Comparison of ENCODE assay signal across 2 cellular contexts in genomic region chr10:27388761-27389399, GRCh38.
TF ChIP-seq lines count a peak whose summit lies in the region.

No MANE protein-coding gene starts in this region.

TF ChIP-seq in GM23338, 12 proteins besides CTCF, POLR2A, EP300 and RAD21:
- TF ChIP-seq, protein P1, sequence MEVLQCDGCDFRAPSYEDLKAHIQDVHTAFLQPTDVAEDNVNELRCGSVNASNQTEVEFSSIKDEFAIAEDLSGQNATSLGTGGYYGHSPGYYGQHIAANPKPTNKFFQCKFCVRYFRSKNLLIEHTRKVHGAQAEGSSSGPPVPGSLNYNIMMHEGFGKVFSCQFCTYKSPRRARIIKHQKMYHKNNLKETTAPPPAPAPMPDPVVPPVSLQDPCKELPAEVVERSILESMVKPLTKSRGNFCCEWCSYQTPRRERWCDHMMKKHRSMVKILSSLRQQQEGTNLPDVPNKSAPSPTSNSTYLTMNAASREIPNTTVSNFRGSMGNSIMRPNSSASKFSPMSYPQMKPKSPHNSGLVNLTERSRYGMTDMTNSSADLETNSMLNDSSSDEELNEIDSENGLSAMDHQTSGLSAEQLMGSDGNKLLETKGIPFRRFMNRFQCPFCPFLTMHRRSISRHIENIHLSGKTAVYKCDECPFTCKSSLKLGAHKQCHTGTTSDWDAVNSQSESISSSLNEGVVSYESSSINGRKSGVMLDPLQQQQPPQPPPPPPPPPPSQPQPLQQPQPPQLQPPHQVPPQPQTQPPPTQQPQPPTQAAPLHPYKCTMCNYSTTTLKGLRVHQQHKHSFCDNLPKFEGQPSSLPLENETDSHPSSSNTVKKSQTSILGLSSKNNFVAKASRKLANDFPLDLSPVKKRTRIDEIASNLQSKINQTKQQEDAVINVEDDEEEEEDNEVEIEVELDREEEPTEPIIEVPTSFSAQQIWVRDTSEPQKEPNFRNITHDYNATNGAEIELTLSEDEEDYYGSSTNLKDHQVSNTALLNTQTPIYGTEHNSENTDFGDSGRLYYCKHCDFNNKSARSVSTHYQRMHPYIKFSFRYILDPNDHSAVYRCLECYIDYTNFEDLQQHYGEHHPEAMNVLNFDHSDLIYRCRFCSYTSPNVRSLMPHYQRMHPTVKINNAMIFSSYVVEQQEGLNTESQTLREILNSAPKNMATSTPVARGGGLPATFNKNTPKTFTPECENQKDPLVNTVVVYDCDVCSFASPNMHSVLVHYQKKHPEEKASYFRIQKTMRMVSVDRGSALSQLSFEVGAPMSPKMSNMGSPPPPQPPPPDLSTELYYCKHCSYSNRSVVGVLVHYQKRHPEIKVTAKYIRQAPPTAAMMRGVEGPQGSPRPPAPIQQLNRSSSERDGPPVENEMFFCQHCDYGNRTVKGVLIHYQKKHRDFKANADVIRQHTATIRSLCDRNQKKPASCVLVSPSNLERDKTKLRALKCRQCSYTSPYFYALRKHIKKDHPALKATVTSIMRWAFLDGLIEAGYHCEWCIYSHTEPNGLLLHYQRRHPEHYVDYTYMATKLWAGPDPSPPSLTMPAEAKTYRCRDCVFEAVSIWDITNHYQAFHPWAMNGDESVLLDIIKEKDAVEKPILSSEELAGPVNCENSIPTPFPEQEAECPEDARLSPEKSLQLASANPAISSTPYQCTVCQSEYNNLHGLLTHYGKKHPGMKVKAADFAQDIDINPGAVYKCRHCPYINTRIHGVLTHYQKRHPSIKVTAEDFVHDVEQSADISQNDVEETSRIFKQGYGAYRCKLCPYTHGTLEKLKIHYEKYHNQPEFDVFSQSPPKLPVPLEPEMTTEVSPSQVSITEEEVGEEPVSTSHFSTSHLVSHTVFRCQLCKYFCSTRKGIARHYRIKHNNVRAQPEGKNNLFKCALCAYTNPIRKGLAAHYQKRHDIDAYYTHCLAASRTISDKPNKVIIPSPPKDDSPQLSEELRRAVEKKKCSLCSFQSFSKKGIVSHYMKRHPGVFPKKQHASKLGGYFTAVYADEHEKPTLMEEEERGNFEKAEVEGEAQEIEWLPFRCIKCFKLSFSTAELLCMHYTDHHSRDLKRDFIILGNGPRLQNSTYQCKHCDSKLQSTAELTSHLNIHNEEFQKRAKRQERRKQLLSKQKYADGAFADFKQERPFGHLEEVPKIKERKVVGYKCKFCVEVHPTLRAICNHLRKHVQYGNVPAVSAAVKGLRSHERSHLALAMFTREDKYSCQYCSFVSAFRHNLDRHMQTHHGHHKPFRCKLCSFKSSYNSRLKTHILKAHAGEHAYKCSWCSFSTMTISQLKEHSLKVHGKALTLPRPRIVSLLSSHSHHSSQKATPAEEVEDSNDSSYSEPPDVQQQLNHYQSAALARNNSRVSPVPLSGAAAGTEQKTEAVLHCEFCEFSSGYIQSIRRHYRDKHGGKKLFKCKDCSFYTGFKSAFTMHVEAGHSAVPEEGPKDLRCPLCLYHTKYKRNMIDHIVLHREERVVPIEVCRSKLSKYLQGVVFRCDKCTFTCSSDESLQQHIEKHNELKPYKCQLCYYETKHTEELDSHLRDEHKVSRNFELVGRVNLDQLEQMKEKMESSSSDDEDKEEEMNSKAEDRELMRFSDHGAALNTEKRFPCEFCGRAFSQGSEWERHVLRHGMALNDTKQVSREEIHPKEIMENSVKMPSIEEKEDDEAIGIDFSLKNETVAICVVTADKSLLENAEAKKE (CRISPR knock-in tag; IDR thresholded peaks at IDR 0.05) = no peak
- TF ChIP-seq ZNF114 (CRISPR knock-in tag; IDR thresholded peaks at IDR 0.05) = no peak
- no peak for TF ChIP-seq POLR2AphosphoS5 (IDR thresholded peaks at IDR 0.05; ENCODE audit: low read depth)
- no peak for TF ChIP-seq JUNB (IDR thresholded peaks at IDR 0.05; ENCODE audit: unreplicated experiment)
- TF ChIP-seq REST (IDR thresholded peaks at IDR 0.05; ENCODE audit: unreplicated experiment) = no peak
- no peak for TF ChIP-seq STAT1 (IDR thresholded peaks at IDR 0.05; ENCODE audit: unreplicated experiment)
- TF ChIP-seq, protein P2, sequence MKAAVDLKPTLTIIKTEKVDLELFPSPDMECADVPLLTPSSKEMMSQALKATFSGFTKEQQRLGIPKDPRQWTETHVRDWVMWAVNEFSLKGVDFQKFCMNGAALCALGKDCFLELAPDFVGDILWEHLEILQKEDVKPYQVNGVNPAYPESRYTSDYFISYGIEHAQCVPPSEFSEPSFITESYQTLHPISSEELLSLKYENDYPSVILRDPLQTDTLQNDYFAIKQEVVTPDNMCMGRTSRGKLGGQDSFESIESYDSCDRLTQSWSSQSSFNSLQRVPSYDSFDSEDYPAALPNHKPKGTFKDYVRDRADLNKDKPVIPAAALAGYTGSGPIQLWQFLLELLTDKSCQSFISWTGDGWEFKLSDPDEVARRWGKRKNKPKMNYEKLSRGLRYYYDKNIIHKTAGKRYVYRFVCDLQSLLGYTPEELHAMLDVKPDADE (IDR thresholded peaks at IDR 0.05) = no peak
- no peak for TF ChIP-seq EZH2 (IDR thresholded peaks at IDR 0.05; ENCODE audit: low read depth, unreplicated experiment)
- TF ChIP-seq NANOG (IDR thresholded peaks at IDR 0.05; ENCODE audit: borderline replicate concordance) = no peak
- no peak for TF ChIP-seq ZNF331 (CRISPR knock-in tag; IDR thresholded peaks at IDR 0.05; ENCODE audit: low read depth)
- no peak for TF ChIP-seq CREB1 (CRISPR knock-in tag; IDR thresholded peaks at IDR 0.05; ENCODE audit: low read depth)
- no peak for TF ChIP-seq EZH2phosphoT487 (IDR thresholded peaks at IDR 0.05; ENCODE audit: unreplicated experiment)

TF ChIP-seq in H1, 55 proteins besides CTCF, POLR2A, EP300 and RAD21:
- TF ChIP-seq TAF1 (IDR thresholded peaks at IDR 0.05; ENCODE audit: low read depth, low read length) = no peak
